15 cellular contexts compared by ENCODE assay signal in genomic region chr1:86948212-86948611, GRCh38.
"Had no signal": no experiment of that assay in that cellular context is flagged by ENCODE, and none has a peak within 500 bp of the region (broad histone marks: within the 10 kb centered on the region; RNA-seq: fewer than 3 reads in every experiment).

No MANE protein-coding gene starts in this region.

- H3K9me3 Mint-ChIP-seq: activated CD4-positive, alpha-beta memory T cell treated with anti-CD3 and anti-CD28 coated beads, Interleukin-2, amount 10 ng/mL, durations not matched to agents 7 days and 5 days had no signal

- H3K4me3 Mint-ChIP-seq: activated CD4-positive, alpha-beta memory T cell treated with anti-CD3 and anti-CD28 coated beads, Interleukin-2, amount 10 ng/mL, durations not matched to agents 7 days and 5 days; activated CD4-positive, alpha-beta T cell treated with anti-CD3 and anti-CD28 coated beads for 36 hours; activated naive CD8-positive, alpha-beta T cell; neural crest cell had no signal

- H3K4me3 ChIP-seq: gastrocnemius medialis, hepatocyte, ovary, skin epidermis, tibial artery had no signal

- ATAC-seq: activated CD4-positive, alpha-beta T cell treated with anti-CD3 and anti-CD28 coated beads for 36 hours; gastrocnemius medialis had no signal

- H3K36me3 ChIP-seq: gastrocnemius medialis, ovary, tibial artery, WERI-Rb-1 had no signal

- DNase-seq: activated CD4-positive, alpha-beta memory T cell treated with anti-CD3 and anti-CD28 coated beads, Interleukin-2, amount 10 ng/mL, durations not matched to agents 7 days and 5 days; activated CD4-positive, alpha-beta T cell treated with anti-CD3 and anti-CD28 coated beads for 36 hours; activated gamma-delta T cell; activated T-cell treated with anti-CD3 and anti-CD28 coated beads, Interleukin-2, amount 50 U/mL, for 48 hours; amygdala; gastrocnemius medialis; stimulated activated CD4-positive, alpha-beta T cell treated with anti-CD3 and anti-CD28 coated beads, Interleukin-4, amount 100 ng/mL, for 4 hours; T-helper 1 cell; tibial artery; WERI-Rb-1 had no signal

- H3K4me1 Mint-ChIP-seq: activated CD4-positive, alpha-beta memory T cell treated with anti-CD3 and anti-CD28 coated beads, Interleukin-2, amount 10 ng/mL, durations not matched to agents 7 days and 5 days; activated CD4-positive, alpha-beta T cell treated with anti-CD3 and anti-CD28 coated beads for 36 hours had no signal

- H3K27me3 ChIP-seq: gastrocnemius medialis, hepatocyte, ovary, tibial artery had no signal

- H3K9me3 ChIP-seq: gastrocnemius medialis, ovary, tibial artery had no signal

- H3K27me3 Mint-ChIP-seq: activated CD4-positive, alpha-beta memory T cell treated with anti-CD3 and anti-CD28 coated beads, Interleukin-2, amount 10 ng/mL, durations not matched to agents 7 days and 5 days; activated CD4-positive, alpha-beta T cell treated with anti-CD3 and anti-CD28 coated beads for 36 hours; activated naive CD8-positive, alpha-beta T cell had no signal

- H3K27ac Mint-ChIP-seq: activated CD4-positive, alpha-beta memory T cell treated with anti-CD3 and anti-CD28 coated beads, Interleukin-2, amount 10 ng/mL, durations not matched to agents 7 days and 5 days; activated CD4-positive, alpha-beta T cell treated with anti-CD3 and anti-CD28 coated beads for 36 hours; activated naive CD8-positive, alpha-beta T cell had no signal

- H3K4me1 ChIP-seq: tibial artery had no signal

- H3K27ac ChIP-seq: gastrocnemius medialis, hepatocyte, ovary, skin epidermis, tibial artery, WERI-Rb-1 had no signal
